ENCODE assay signal across 8 cellular contexts in the genomic region with DNA sequence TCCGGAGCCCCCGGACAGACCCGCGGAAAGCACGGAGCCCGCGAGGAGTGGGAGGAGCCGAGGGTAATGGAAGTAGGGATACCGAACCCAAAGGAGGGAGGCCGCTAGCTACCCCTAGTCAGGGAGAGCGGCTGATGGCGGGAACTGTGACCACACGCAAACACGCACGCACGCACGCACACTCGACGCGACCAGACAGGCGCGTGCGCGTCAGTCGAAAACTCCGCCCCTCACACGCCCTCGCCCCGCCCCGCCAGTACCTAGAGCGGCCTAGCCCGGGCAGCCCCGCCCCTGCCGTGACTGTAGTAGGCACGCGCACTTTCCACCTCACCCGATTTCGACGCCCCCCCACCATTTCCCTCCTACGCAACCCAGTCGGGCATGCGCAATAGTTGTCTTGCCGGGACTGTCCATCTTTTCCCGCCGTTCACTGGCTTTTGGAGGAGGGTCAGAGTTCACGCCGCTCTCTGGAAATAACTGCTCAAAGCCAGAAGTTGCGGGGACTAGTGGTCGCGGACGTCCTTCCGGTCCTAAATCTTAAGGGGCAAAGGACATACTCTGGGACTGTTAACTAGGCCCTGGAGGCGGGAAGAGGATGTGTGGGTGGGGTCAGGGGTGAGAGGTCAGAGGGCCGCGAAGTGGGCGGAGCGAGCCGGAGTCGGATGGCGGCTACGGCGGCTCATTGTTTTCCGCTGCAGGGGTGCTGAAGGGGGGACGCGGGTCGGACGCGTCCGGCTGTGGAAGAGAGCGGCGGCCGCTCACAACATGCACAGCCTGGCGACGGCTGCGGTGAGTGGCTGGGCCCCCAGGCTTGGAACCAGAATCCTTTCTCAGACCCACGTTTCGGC. TPM values are rescaled to one million over a fixed set of nuclear protein-coding genes. Genes with fewer than 3 reads are reported as not detected.
A peak's percentile ranks its signal among the peaks of the same experiment; 100 is the strongest.
DNase-seq lines count a peak whose midpoint lies in the region; ATAC-seq and TF ChIP-seq lines count a peak whose summit lies in the region.

A gene with protein sequence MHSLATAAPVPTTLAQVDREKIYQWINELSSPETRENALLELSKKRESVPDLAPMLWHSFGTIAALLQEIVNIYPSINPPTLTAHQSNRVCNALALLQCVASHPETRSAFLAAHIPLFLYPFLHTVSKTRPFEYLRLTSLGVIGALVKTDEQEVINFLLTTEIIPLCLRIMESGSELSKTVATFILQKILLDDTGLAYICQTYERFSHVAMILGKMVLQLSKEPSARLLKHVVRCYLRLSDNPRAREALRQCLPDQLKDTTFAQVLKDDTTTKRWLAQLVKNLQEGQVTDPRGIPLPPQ (plus strand): TSS at position 650 of the 848 bp plus-strand sequence. CDS start 116 bp downstream, at position 766.
A gene with protein sequence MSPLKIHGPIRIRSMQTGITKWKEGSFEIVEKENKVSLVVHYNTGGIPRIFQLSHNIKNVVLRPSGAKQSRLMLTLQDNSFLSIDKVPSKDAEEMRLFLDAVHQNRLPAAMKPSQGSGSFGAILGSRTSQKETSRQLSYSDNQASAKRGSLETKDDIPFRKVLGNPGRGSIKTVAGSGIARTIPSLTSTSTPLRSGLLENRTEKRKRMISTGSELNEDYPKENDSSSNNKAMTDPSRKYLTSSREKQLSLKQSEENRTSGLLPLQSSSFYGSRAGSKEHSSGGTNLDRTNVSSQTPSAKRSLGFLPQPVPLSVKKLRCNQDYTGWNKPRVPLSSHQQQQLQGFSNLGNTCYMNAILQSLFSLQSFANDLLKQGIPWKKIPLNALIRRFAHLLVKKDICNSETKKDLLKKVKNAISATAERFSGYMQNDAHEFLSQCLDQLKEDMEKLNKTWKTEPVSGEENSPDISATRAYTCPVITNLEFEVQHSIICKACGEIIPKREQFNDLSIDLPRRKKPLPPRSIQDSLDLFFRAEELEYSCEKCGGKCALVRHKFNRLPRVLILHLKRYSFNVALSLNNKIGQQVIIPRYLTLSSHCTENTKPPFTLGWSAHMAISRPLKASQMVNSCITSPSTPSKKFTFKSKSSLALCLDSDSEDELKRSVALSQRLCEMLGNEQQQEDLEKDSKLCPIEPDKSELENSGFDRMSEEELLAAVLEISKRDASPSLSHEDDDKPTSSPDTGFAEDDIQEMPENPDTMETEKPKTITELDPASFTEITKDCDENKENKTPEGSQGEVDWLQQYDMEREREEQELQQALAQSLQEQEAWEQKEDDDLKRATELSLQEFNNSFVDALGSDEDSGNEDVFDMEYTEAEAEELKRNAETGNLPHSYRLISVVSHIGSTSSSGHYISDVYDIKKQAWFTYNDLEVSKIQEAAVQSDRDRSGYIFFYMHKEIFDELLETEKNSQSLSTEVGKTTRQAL (minus strand): TSS at position 162 of the 848 bp plus-strand sequence. CDS start 9,698 bp downstream, outside the sequence.

- H3K4me3 ChIP-seq in BJ (ENCODE audit: low read depth, low read length) = peak within 1 kb of the TSS; percentile 95
- H3K4me3 ChIP-seq in coronary artery = peak within 1 kb of the TSS; percentile 95

- 0 out of 2 replicates have a peak, but pooled peaks cover 1% of the 10 kb centered on the region for H3K36me3 ChIP-seq in BJ (ENCODE audit: control insufficient read depth, insufficient read depth, low read length)

- CTCF ChIA-PET in BJ (lab: Yijun Ruan, JAX) = no interaction called here

- DNase-seq in BJ (ENCODE audit: low read depth) (peak; percentile 87), NCI-H526 treated with DMSO at 0.1 percent for 48 hours (lab: John Stamatoyannopoulos, UW) (peak; percentile 96), coronary artery (ENCODE audit: low spot score) (peak; percentile 99), left colon (peak; percentile 99 to 100)
- peak; percentile 100 for DNase-seq in activated CD4-positive, alpha-beta T cell treated with anti-CD3 and anti-CD28 coated beads, Interleukin-2, amount 10 ng/mL, durations not matched to agents 24 days and 14 days
- peak; percentile 100 for DNase-seq in stimulated activated CD4-positive, alpha-beta T cell treated with anti-CD3 and anti-CD28 coated beads, Interleukin-1b, Interleukin-23, amount 100 ng/mL, for 48 hours

- H3K27ac ChIP-seq in coronary artery = peak within 1 kb of the TSS; percentile 88 to 91

- H3K9me3 Mint-ChIP-seq in activated CD4-positive, alpha-beta T cell treated with anti-CD3 and anti-CD28 coated beads, Interleukin-2, amount 10 ng/mL, durations not matched to agents 24 days and 14 days = no peaks in the 10 kb centered on the region

- peaks cover 52% of the 10 kb centered on the region for H3K4me1 Mint-ChIP-seq in activated CD4-positive, alpha-beta T cell treated with anti-CD3 and anti-CD28 coated beads, Interleukin-2, amount 10 ng/mL, durations not matched to agents 24 days and 14 days

- peak within 1 kb of the TSS; percentile 100 for H3K27ac Mint-ChIP-seq in activated CD4-positive, alpha-beta T cell treated with anti-CD3 and anti-CD28 coated beads, Interleukin-2, amount 10 ng/mL, durations not matched to agents 24 days and 14 days

- TF ChIP-seq CTCF in BJ (IDR thresholded peaks at IDR 0.05; ENCODE audit: insufficient read depth, low read depth, low read length) (no peak), coronary artery (IDR thresholded peaks at IDR 0.05) (no peak)

- intact Hi-C loops in activated CD4-positive, alpha-beta T cell treated with anti-CD3 and anti-CD28 coated beads, Interleukin-2, amount 10 ng/mL, durations not matched to agents 24 days and 14 days (cut with micrococcal nuclease) = loop anchor here (1.0 to 5.0 kb wide), 13 partner anchors 14 to 684 kb away; partner anchors contain the start of genes AAMP, ARPC2, BCS1L and CNPPD1
- intact Hi-C loops in left colon (cut with DNase I, micrococcal nuclease) = no loop called here

- no peaks in the 10 kb centered on the region for H3K27me3 ChIP-seq in BJ (ENCODE audit: control insufficient read depth, insufficient read depth, low read length)

- peak within 1 kb of the TSS; percentile 93 for H3K4me3 Mint-ChIP-seq in activated CD4-positive, alpha-beta T cell treated with anti-CD3 and anti-CD28 coated beads, Interleukin-2, amount 10 ng/mL, durations not matched to agents 24 days and 14 days

- peaks cover 56% of the 10 kb centered on the region for H3K36me3 Mint-ChIP-seq in activated CD4-positive, alpha-beta T cell treated with anti-CD3 and anti-CD28 coated beads, Interleukin-2, amount 10 ng/mL, durations not matched to agents 24 days and 14 days (ENCODE audit: low read depth)

- POLR2A ChIA-PET in BJ (lab: Charles Lee) = interaction anchor here (0.6 kb wide), 1 partner anchor 73 kb away, joined by 5 read pairs; no protein-coding TSS in a partner anchor

- no peaks in the 10 kb centered on the region for H3K27me3 Mint-ChIP-seq in activated CD4-positive, alpha-beta T cell treated with anti-CD3 and anti-CD28 coated beads, Interleukin-2, amount 10 ng/mL, durations not matched to agents 24 days and 14 days

- ATAC-seq in GM19324 (IDR thresholded peaks at IDR 0.05; ENCODE audit: low FRiP score, unreplicated experiment) (peak; percentile 91), HG03469 (IDR thresholded peaks at IDR 0.05; ENCODE audit: unreplicated experiment) (peak; percentile 36), left colon (peak; percentile 94)

RNA-seq across cellular contexts. Expression of the first gene that starts in this region (rescaled TPM):
- polyA plus RNA-seq in BJ (2011; rRNA removed) = 38.3 and 63.7 TPM in 2 replicates
- polyA minus RNA-seq in BJ (2011; rRNA and poly(A)+ RNA removed) = 54.0 and 75.5 TPM in 2 replicates
- 131 and 134 TPM in 2 replicates for total RNA-seq in activated CD4-positive, alpha-beta T cell treated with anti-CD3 and anti-CD28 coated beads, Interleukin-2, amount 10 ng/mL, durations not matched to agents 24 days and 14 days
- total RNA-seq in left colon = 10 to 100 TPM; 32.7 to 39.1 TPM

RNA-seq across cellular contexts. Expression of the second gene that starts in this region (rescaled TPM):
- polyA plus RNA-seq in BJ (2011; rRNA removed) = 1.9 and 3.6 TPM in 2 replicates
- polyA minus RNA-seq in BJ (2011; rRNA and poly(A)+ RNA removed) = 4.2 and 5.2 TPM in 2 replicates
- total RNA-seq in activated CD4-positive, alpha-beta T cell treated with anti-CD3 and anti-CD28 coated beads, Interleukin-2, amount 10 ng/mL, durations not matched to agents 24 days and 14 days = 45.0 and 45.5 TPM in 2 replicates
- 10 to 100 TPM in 1 of 2 donors, 1 to 10 TPM in 1; 9.3 to 14.6 TPM for total RNA-seq in left colon

Comparison
In these comparisons a context has a peak if more than half of its experiments do, and no peak if none do; other contexts are left out.
1. Peak in every context shown above with its lines: DNase-seq, ATAC-seq, H3K4me3 ChIP-seq and H3K27ac ChIP-seq.
2. ATAC-seq: peak in every context shown above with its lines; median percentile 94 in left colon; 91 in GM19324; 36 in HG03469.